In the genomic region with DNA sequence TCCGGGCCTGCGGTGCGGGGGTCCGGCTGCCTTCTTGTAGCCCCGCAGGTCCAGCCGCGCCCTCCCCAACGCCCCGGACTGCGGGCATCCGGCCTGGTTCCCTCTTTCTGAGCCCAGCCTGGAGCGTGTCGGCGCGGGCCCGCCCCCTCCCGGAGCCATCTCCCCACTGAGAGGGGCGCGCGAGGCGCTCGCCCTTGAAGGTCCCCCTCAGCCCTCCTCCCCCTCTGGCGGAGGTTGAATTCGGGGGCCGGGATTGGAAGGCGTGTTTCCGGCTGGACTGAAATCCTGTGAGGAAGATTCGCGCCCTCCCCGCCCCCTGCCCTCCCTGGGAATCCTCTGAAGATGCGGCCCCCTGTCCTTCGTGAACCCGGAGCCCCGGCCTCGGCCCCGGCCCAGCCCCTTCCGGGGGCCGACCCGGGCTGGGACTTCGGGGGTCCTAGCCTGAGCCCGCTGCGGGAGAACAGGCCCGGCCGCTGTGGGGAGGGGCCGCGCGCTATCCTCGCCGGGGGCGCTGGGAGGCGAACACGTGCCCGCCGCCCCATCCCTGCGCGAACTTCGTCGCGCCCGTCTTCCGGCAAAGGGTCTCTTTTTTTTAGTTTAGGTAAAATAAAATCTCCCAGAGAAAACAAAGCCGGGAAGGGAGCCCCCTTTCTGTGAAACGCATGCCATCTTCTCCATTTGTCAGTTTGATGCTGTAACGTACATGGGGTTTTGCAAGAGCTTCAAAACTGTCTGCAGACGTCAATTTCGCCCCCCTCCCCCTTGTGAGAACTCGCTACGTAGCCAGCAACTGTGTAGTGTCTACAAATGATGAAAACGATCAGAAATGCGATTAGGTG, we compare ENCODE assay signal across 8 cellular contexts. TPM values are rescaled to one million over a fixed set of nuclear protein-coding genes. Genes with fewer than 3 reads are reported as not detected.
DNase-seq lines count a peak whose midpoint lies in the region; ATAC-seq and TF ChIP-seq lines count a peak whose summit lies in the region.

No MANE protein-coding gene starts in this region.

- H3K4me3 Mint-ChIP-seq in activated CD4-positive, alpha-beta T cell treated with anti-CD3 and anti-CD28 coated beads, Interleukin-2, amount 10 ng/mL, durations not matched to agents 24 days and 14 days = peak overlapping the region; percentile 88

- H3K27ac ChIP-seq in coronary artery = peak overlapping the region; percentile 100
- H3K27ac ChIP-seq in left lung = peak overlapping the region; percentile 96 to 97

- peaks cover 9 to 48% of the 10 kb centered on the region in 2 donors for H3K4me1 ChIP-seq in left lung

- H3K27me3 Mint-ChIP-seq in activated CD4-positive, alpha-beta T cell treated with anti-CD3 and anti-CD28 coated beads, Interleukin-2, amount 10 ng/mL, durations not matched to agents 24 days and 14 days = no peaks in the 10 kb centered on the region

- no peaks in the 10 kb centered on the region for H3K27me3 ChIP-seq in left lung

- no peaks in the 10 kb centered on the region for H3K9me3 Mint-ChIP-seq in activated CD4-positive, alpha-beta T cell treated with anti-CD3 and anti-CD28 coated beads, Interleukin-2, amount 10 ng/mL, durations not matched to agents 24 days and 14 days

- H3K4me3 ChIP-seq in coronary artery (peak overlapping the region; percentile 97), left lung (peak overlapping the region; percentile 82 to 94)

- peak; percentile 36 for DNase-seq in NCI-H2107 treated with DMSO at 0.1 percent for 48 hours (lab: John Stamatoyannopoulos, UW; ENCODE audit: unreplicated experiment)
- DNase-seq in NCI-H2107 (lab: John Stamatoyannopoulos, UW) = no peak
- DNase-seq in NCI-H524 treated with DMSO at 0.1 percent for 48 hours (lab: John Stamatoyannopoulos, UW) = peak; percentile 42
- peak; percentile 91 for DNase-seq in activated CD4-positive, alpha-beta T cell treated with anti-CD3 and anti-CD28 coated beads, Interleukin-2, amount 10 ng/mL, durations not matched to agents 24 days and 14 days
- peak; percentile 90 for DNase-seq in coronary artery (ENCODE audit: low spot score)
- peak; percentile 78 to 95 for DNase-seq in left lung
- DNase-seq in stimulated activated CD4-positive, alpha-beta T cell treated with anti-CD3 and anti-CD28 coated beads, Interleukin-2, amount 100 ng/mL, for 4 hours (ENCODE audit: low read depth) = peak; percentile 66

- H3K27ac Mint-ChIP-seq in activated CD4-positive, alpha-beta T cell treated with anti-CD3 and anti-CD28 coated beads, Interleukin-2, amount 10 ng/mL, durations not matched to agents 24 days and 14 days = peak overlapping the region; percentile 93

- H3K36me3 Mint-ChIP-seq in activated CD4-positive, alpha-beta T cell treated with anti-CD3 and anti-CD28 coated beads, Interleukin-2, amount 10 ng/mL, durations not matched to agents 24 days and 14 days (ENCODE audit: low read depth) = peaks cover 8% of the 10 kb centered on the region

- no peaks in the 10 kb centered on the region for H3K9me3 ChIP-seq in left lung

- TF ChIP-seq CTCF in coronary artery (IDR thresholded peaks at IDR 0.05) (no peak), left lung (IDR thresholded peaks at IDR 0.05) (no peak)

- ATAC-seq in HG03066 (IDR thresholded peaks at IDR 0.05; ENCODE audit: low read depth, unreplicated experiment) (peak; percentile 40), left lung (peak; percentile 81)

- intact Hi-C loops in activated CD4-positive, alpha-beta T cell treated with anti-CD3 and anti-CD28 coated beads, Interleukin-2, amount 10 ng/mL, durations not matched to agents 24 days and 14 days (cut with micrococcal nuclease) = loop anchor here (1.0 kb wide), 2 partner anchors 8 to 47 kb away; a partner anchor contains a TSS
- intact Hi-C loops in left lung (cut with DNase I) = no loop called here

- peaks cover 50% of the 10 kb centered on the region for H3K4me1 Mint-ChIP-seq in activated CD4-positive, alpha-beta T cell treated with anti-CD3 and anti-CD28 coated beads, Interleukin-2, amount 10 ng/mL, durations not matched to agents 24 days and 14 days

- no peaks in the 10 kb centered on the region for H3K36me3 ChIP-seq in left lung

RNA-seq across cellular contexts. Expression of a gene that starts 0.6 kb away (rescaled TPM):
- 45.2 and 53.6 TPM in 2 replicates for total RNA-seq in activated CD4-positive, alpha-beta T cell treated with anti-CD3 and anti-CD28 coated beads, Interleukin-2, amount 10 ng/mL, durations not matched to agents 24 days and 14 days
- total RNA-seq in left lung = 10 to 100 TPM; 45.7 to 47.5 TPM

RNA-seq across cellular contexts. Expression of a gene that starts 46.6 kb away (rescaled TPM):
- total RNA-seq in activated CD4-positive, alpha-beta T cell treated with anti-CD3 and anti-CD28 coated beads, Interleukin-2, amount 10 ng/mL, durations not matched to agents 24 days and 14 days = 26.3 and 31.1 TPM in 2 replicates
- total RNA-seq in left lung = 10 to 100 TPM; 22.6 to 30.4 TPM

RNA-seq across cellular contexts. Expression of a gene that starts 47.0 kb away (rescaled TPM):
- total RNA-seq in activated CD4-positive, alpha-beta T cell treated with anti-CD3 and anti-CD28 coated beads, Interleukin-2, amount 10 ng/mL, durations not matched to agents 24 days and 14 days = 38.3 and 41.8 TPM in 2 replicates
- total RNA-seq in left lung = 10 to 100 TPM; 52.6 to 61.6 TPM
